In genomic region chr3:127637546-127637945, GRCh38 we compare ENCODE assay signal across 12 cellular contexts. TPM values are rescaled to one million over a fixed set of nuclear protein-coding genes. Genes with fewer than 3 reads are reported as not detected.
A peak's percentile ranks its signal among the peaks of the same experiment; 100 is the strongest.
DNase-seq lines count a peak whose midpoint lies in the region; ATAC-seq and TF ChIP-seq lines count a peak whose summit lies in the region.
"Had no signal": no experiment of that assay in that cellular context is flagged by ENCODE, and none has a peak within 500 bp of the region (broad histone marks: within the 10 kb centered on the region; RNA-seq: fewer than 3 reads in every experiment).

No MANE protein-coding gene starts in this region.

- H3K27ac ChIP-seq in osteoblast (ENCODE audit: low read depth, low read length) = no peak overlapping the region
- H3K27ac ChIP-seq in smooth muscle cell (ENCODE audit: low read depth) = no peak overlapping the region
- no peak overlapping the region for H3K27ac ChIP-seq in esophagus squamous epithelium
- H3K27ac ChIP-seq: left lung, Peyer's patch, prostate gland had no signal

- H2AFZ ChIP-seq in osteoblast (ENCODE audit: low read length) = no peak overlapping the region
- H2AFZ ChIP-seq in smooth muscle cell (ENCODE audit: low read depth) = no peak overlapping the region

- peaks cover 14% of the 10 kb centered on the region for H3K27me3 ChIP-seq in osteoblast (ENCODE audit: insufficient read depth, low read length)
- H3K27me3 ChIP-seq in smooth muscle cell (ENCODE audit: low read depth) = peaks cover under 1% of the 10 kb centered on the region
- H3K27me3 ChIP-seq in esophagus squamous epithelium = peaks cover 0 to 11% (median 0%) of the 10 kb centered on the region in 4 donors
- H3K27me3 ChIP-seq: left lung, Peyer's patch had no signal

- intact Hi-C loops in esophagus squamous epithelium (cut with DNase I) = no loop called here

- H3F3A ChIP-seq in smooth muscle cell (ENCODE audit: low read depth) = no peaks in the 10 kb centered on the region

- in situ Hi-C loops in ACHN (cut with HindIII; ENCODE audit: low pct_ligation_motif_present, low pct_unique_long_range_greater_than_20kb, low sequenced_read_pairs) = no loop called here

- peak; percentile 1 for DNase-seq in COLO668 (lab: John Stamatoyannopoulos, UW; ENCODE audit: unreplicated experiment)
- peak; percentile 71 for DNase-seq in HT1080 (ENCODE audit: low read depth)
- peak; percentile 83 for DNase-seq in islet precursor cell
- DNase-seq in osteoblast (ENCODE audit: insufficient read length, low spot score, missing footprints) = no peak
- DNase-seq in ACHN = no peak
- DNase-seq in smooth muscle cell (lab: John Stamatoyannopoulos, UW; ENCODE audit: unreplicated experiment) = no peak
- DNase-seq in esophagus squamous epithelium (lab: John Stamatoyannopoulos, UW) = no peak
- DNase-seq: activated CD4-positive, alpha-beta T cell treated with anti-CD3 and anti-CD28 coated beads for 48 hours; left lung had no signal

- H3K9ac ChIP-seq in smooth muscle cell (ENCODE audit: low read depth) = no peak overlapping the region

- H4K20me1 ChIP-seq in osteoblast (ENCODE audit: insufficient read depth, low read length) = no peaks in the 10 kb centered on the region
- no peaks in the 10 kb centered on the region for H4K20me1 ChIP-seq in smooth muscle cell (ENCODE audit: low read depth)

- no peaks in the 10 kb centered on the region for H3K4me1 ChIP-seq in osteoblast (ENCODE audit: insufficient read depth, low read length)
- H3K4me1 ChIP-seq in smooth muscle cell (ENCODE audit: low read depth) = no peaks in the 10 kb centered on the region
- no peaks in the 10 kb centered on the region for H3K4me1 ChIP-seq in esophagus squamous epithelium
- H3K4me1 ChIP-seq: left lung, Peyer's patch, prostate gland had no signal

- H3K4me3 ChIP-seq in osteoblast (ENCODE audit: insufficient read depth, low read length) = no peak overlapping the region
- no peak overlapping the region for H3K4me3 ChIP-seq in smooth muscle cell
- no peak overlapping the region for H3K4me3 ChIP-seq in esophagus squamous epithelium
- H3K4me3 ChIP-seq: left lung, Peyer's patch, prostate gland had no signal

- H3K79me2 ChIP-seq in osteoblast (ENCODE audit: insufficient read depth, low read length) (no peaks in the 10 kb centered on the region), smooth muscle cell (ENCODE audit: low read depth) (no peaks in the 10 kb centered on the region)

- H3K9me3 ChIP-seq in osteoblast (ENCODE audit: low read depth, low read length) (no peaks in the 10 kb centered on the region), smooth muscle cell (replicated peaks; ENCODE audit: low read depth) (no peaks in the 10 kb centered on the region), esophagus squamous epithelium (no peaks in the 10 kb centered on the region)
- H3K9me3 ChIP-seq: left lung, Peyer's patch, prostate gland had no signal

- H3K4me2 ChIP-seq in osteoblast (ENCODE audit: insufficient read depth, low read length) (no peak overlapping the region), smooth muscle cell (no peak overlapping the region)

- TF ChIP-seq POLR2A in esophagus squamous epithelium (IDR thresholded peaks at IDR 0.05) = no peak

- WGBS in smooth muscle cell (ENCODE audit: low lambda C conversion rate) = 61% methylated on average over 3 of the region's 3 CpGs
- WGBS in esophagus squamous epithelium, 2 donors = 57 to 77% methylated on average over 3 of the region's 3 CpGs

- ATAC-seq in SK-N-SH treated with all-trans-retinoic acid at 6 μM for 48 hours = peak; percentile 70
- ATAC-seq: left lung had no signal

- H3K36me3 ChIP-seq in osteoblast (ENCODE audit: insufficient read depth, low read length) = no peaks in the 10 kb centered on the region
- H3K36me3 ChIP-seq in smooth muscle cell (ENCODE audit: low read depth) = no peaks in the 10 kb centered on the region
- H3K36me3 ChIP-seq in esophagus squamous epithelium = no peaks in the 10 kb centered on the region
- H3K36me3 ChIP-seq: left lung, Peyer's patch, prostate gland had no signal

- no peak for TF ChIP-seq CTCF in osteoblast (IDR thresholded peaks at IDR 0.05; ENCODE audit: extremely low read depth, low read depth, low read length)
- no peak for TF ChIP-seq CTCF in smooth muscle cell (IDR thresholded peaks at IDR 0.05; ENCODE audit: borderline replicate concordance, insufficient read depth, poor library complexity, severe bottlenecking)
- TF ChIP-seq CTCF in esophagus squamous epithelium (IDR thresholded peaks at IDR 0.05) = no peak

TF ChIP-seq in SK-N-SH treated with all-trans-retinoic acid at 6 μM for 48 hours, 23 proteins besides CTCF, POLR2A, EP300 and RAD21:
- TF ChIP-seq ZFP3 (CRISPR knock-in tag; IDR thresholded peaks at IDR 0.05) (no peak), RARB (CRISPR knock-in tag; IDR thresholded peaks at IDR 0.05) (no peak), PPARA (CRISPR knock-in tag; IDR thresholded peaks at IDR 0.05; ENCODE audit: borderline replicate concordance) (no peak), ZNF70 (CRISPR knock-in tag; IDR thresholded peaks at IDR 0.05) (no peak), SNAI2 (CRISPR knock-in tag; IDR thresholded peaks at IDR 0.05) (no peak), ZNF8 (CRISPR knock-in tag; IDR thresholded peaks at IDR 0.05) (no peak), ARNTL (CRISPR knock-in tag; IDR thresholded peaks at IDR 0.05; ENCODE audit: borderline replicate concordance, low read depth) (no peak), CSDC2 (CRISPR knock-in tag; IDR thresholded peaks at IDR 0.05) (no peak), TCF4 (CRISPR knock-in tag; IDR thresholded peaks at IDR 0.05; ENCODE audit: borderline replicate concordance) (no peak), BACH2 (CRISPR knock-in tag; IDR thresholded peaks at IDR 0.05; ENCODE audit: borderline replicate concordance) (no peak)
- TF ChIP-seq, protein P1, sequence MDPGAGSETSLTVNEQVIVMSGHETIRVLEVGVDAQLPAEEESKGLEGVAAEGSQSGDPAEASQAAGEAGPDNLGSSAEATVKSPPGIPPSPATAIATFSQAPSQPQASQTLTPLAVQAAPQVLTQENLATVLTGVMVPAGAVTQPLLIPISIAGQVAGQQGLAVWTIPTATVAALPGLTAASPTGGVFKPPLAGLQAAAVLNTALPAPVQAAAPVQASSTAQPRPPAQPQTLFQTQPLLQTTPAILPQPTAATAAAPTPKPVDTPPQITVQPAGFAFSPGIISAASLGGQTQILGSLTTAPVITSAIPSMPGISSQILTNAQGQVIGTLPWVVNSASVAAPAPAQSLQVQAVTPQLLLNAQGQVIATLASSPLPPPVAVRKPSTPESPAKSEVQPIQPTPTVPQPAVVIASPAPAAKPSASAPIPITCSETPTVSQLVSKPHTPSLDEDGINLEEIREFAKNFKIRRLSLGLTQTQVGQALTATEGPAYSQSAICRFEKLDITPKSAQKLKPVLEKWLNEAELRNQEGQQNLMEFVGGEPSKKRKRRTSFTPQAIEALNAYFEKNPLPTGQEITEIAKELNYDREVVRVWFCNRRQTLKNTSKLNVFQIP (CRISPR knock-in tag; IDR thresholded peaks at IDR 0.05; ENCODE audit: borderline replicate concordance, low read depth) = no peak
- TF ChIP-seq, protein P2, sequence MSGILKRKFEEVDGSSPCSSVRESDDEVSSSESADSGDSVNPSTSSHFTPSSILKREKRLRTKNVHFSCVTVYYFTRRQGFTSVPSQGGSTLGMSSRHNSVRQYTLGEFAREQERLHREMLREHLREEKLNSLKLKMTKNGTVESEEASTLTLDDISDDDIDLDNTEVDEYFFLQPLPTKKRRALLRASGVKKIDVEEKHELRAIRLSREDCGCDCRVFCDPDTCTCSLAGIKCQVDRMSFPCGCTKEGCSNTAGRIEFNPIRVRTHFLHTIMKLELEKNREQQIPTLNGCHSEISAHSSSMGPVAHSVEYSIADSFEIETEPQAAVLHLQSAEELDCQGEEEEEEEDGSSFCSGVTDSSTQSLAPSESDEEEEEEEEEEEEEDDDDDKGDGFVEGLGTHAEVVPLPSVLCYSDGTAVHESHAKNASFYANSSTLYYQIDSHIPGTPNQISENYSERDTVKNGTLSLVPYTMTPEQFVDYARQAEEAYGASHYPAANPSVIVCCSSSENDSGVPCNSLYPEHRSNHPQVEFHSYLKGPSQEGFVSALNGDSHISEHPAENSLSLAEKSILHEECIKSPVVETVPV (CRISPR knock-in tag; IDR thresholded peaks at IDR 0.05) = no peak

RNA-seq across cellular contexts. Expression of gene PODXL2, which starts 8.6 kb away (rescaled TPM):
- total RNA-seq in HT1080 (2014; rRNA removed; shearing (Covaris generic)) = 71.8 and 73.2 TPM in 2 replicates
- 66.2 and 78.3 TPM in 2 replicates for polyA plus RNA-seq in HT1080 (2015; cell fraction: cytosol; rRNA removed)
- polyA plus RNA-seq in HT1080 (2015; cell fraction: nucleus; rRNA removed) = 58.4 and 60.7 TPM in 2 replicates
- total RNA-seq in osteoblast = 0.36 and 0.59 TPM in 2 replicates
- total RNA-seq in smooth muscle cell = 4.1 and 4.2 TPM in 2 replicates
- 6.0 and 9.7 TPM in 2 replicates for polyA plus RNA-seq in smooth muscle cell
- 1 to 10 TPM; 2.1 to 5.5 (median 4.4) TPM for total RNA-seq in esophagus squamous epithelium

RNA-seq across cellular contexts. Expression of gene ABTB1, which starts 35.2 kb away (rescaled TPM):
- total RNA-seq in HT1080 (2014; rRNA removed; shearing (Covaris generic)) = 6.6 and 16.8 TPM in 2 replicates
- 28.9 and 31.7 TPM in 2 replicates for polyA plus RNA-seq in HT1080 (2015; cell fraction: cytosol; rRNA removed)
- polyA plus RNA-seq in HT1080 (2015; cell fraction: nucleus; rRNA removed) = 137 and 138 TPM in 2 replicates
- total RNA-seq in osteoblast = 14.7 and 17.7 TPM in 2 replicates
- 2.8 and 5.7 TPM in 2 replicates for total RNA-seq in smooth muscle cell
- polyA plus RNA-seq in smooth muscle cell = 14.0 and 17.9 TPM in 2 replicates
- total RNA-seq in esophagus squamous epithelium = 10 to 100 TPM in 1 of 4 donors, 1 to 10 TPM in 3; 5.6 to 21.4 (median 6.3) TPM

RNA-seq across cellular contexts. Expression of gene MCM2, which starts 39.3 kb away (rescaled TPM):
- total RNA-seq in HT1080 (2014; rRNA removed; shearing (Covaris generic)) = 227 and 228 TPM in 2 replicates
- 88.2 and 90.7 TPM in 2 replicates for polyA plus RNA-seq in HT1080 (2015; cell fraction: cytosol; rRNA removed)
- 168 and 183 TPM in 2 replicates for polyA plus RNA-seq in HT1080 (2015; cell fraction: nucleus; rRNA removed)
- total RNA-seq in osteoblast (14.5 and 15.3 TPM in 2 replicates), smooth muscle cell (16.4 and 18.0 TPM in 2 replicates), esophagus squamous epithelium (10 to 100 TPM; 10.3 to 40.4 (median 30.5) TPM)
- polyA plus RNA-seq in smooth muscle cell = 16.3 and 16.6 TPM in 2 replicates

RNA-seq across cellular contexts. Expression of gene TPRA1, which starts 47.0 kb away (rescaled TPM):
- 65.7 and 72.7 TPM in 2 replicates for total RNA-seq in HT1080 (2014; rRNA removed; shearing (Covaris generic))
- 41.2 and 45.6 TPM in 2 replicates for polyA plus RNA-seq in HT1080 (2015; cell fraction: cytosol; rRNA removed)
- 49.7 and 56.4 TPM in 2 replicates for polyA plus RNA-seq in HT1080 (2015; cell fraction: nucleus; rRNA removed)
- total RNA-seq in osteoblast = 29.5 and 30.4 TPM in 2 replicates
- total RNA-seq in smooth muscle cell = 21.6 and 25.9 TPM in 2 replicates
- 33.0 and 43.5 TPM in 2 replicates for polyA plus RNA-seq in smooth muscle cell
- 10 to 100 TPM; 19.2 to 25.7 (median 21.0) TPM for total RNA-seq in esophagus squamous epithelium

Comparison
In these comparisons a context has a peak if more than half of its experiments do, and no peak if none do; other contexts are left out.
1. DNase-seq: peak in COLO668 (single experiment), HT1080 (single experiment) and islet precursor cell (single experiment); none in osteoblast (single experiment), ACHN (single experiment), smooth muscle cell (single experiment) and esophagus squamous epithelium (single experiment).
2. RNA of gene PODXL2, which starts 8.6 kb away (total RNA-seq): 71.8 to 73.2 TPM in HT1080; 2.1 to 5.5 TPM in esophagus squamous epithelium, 4.1 to 4.2 TPM in smooth muscle cell and 0.36 to 0.59 TPM in osteoblast; every median in the first group is over 10 times any median in the second.